Comparison of ENCODE assay signal across 22 cellular contexts in the genomic region with DNA sequence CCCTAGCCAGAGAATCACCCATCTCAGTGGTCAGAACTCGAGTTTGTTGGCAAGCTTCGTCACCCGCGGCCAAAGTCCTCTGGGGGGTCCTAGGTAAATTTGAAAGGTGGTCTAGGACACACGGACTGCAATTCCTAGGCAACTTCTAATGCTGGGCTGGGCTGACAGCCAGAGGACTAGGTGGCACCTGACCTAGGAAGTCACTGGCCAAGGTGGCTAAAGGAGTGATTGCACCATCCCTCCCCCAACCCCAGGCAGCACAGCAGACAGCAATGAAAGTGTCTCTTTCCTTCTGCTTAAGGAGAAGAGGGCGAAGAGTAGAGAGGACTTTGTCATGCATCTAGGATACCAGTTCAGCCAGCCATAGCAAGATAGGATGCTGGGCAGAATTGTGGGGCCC.
DNase-seq lines count a peak whose midpoint lies in the region; ATAC-seq, FAIRE-seq and TF ChIP-seq lines count a peak whose summit lies in the region.
"Had no signal": no experiment of that assay in that cellular context is flagged by ENCODE, and none has a peak within 500 bp of the region (broad histone marks: within the 10 kb centered on the region; RNA-seq: fewer than 3 reads in every experiment).

No MANE protein-coding gene starts in this region.

- H2AFZ ChIP-seq in HepG2 (ENCODE audit: low read length) (no peak overlapping the region), neuronal stem cell (ENCODE audit: low read length) (no peak overlapping the region)

- no TSS peak for BruUV-seq in HepG2 (replicated peaks; lab: Mats Ljungman, UMichigan)

- H3K18ac ChIP-seq in neuronal stem cell (ENCODE audit: low read length) = peak overlapping the region; percentile 8

- H2AK5ac ChIP-seq in neuronal stem cell (ENCODE audit: low read depth, low read length) = no peak overlapping the region

- H3K9me3 ChIP-seq in right lobe of liver = no peaks in the 10 kb centered on the region
- no peaks in the 10 kb centered on the region for H3K9me3 ChIP-seq in HepG2 (ENCODE audit: low read length)
- H3K9me3 ChIP-seq in neuronal stem cell (replicated peaks in 1 of 2; ENCODE audit: control insufficient read depth in 2 of 2, insufficient read depth in 1 of 2, low read depth in 1 of 2, low read length in 2 of 2) = peaks cover 0 to 12% of the 10 kb centered on the region in 2 donors
- H3K9me3 ChIP-seq in psoas muscle = no peaks in the 10 kb centered on the region
- H3K9me3 ChIP-seq: A549, Caco-2 had no signal

- ATAC-seq in right lobe of liver (peak; percentile 22 to 94 (median 47)), HepG2 (no peak), psoas muscle (peak; percentile 58 to 74 (median 72)), HG03439 (IDR thresholded peaks at IDR 0.05; ENCODE audit: unreplicated experiment) (no peak), WTC11 (no peak)
- ATAC-seq: A549; CD8-positive, alpha-beta T cell had no signal

- H3K79me1 ChIP-seq in neuronal stem cell (ENCODE audit: low read depth, low read length) = no peaks in the 10 kb centered on the region

- no peak overlapping the region for H3K23ac ChIP-seq in neuronal stem cell (ENCODE audit: low read depth, low read length, poor library complexity)

- TF ChIP-seq POLR2A in right lobe of liver (IDR thresholded peaks at IDR 0.05) = no peak
- TF ChIP-seq POLR2A in HepG2 (IDR thresholded peaks at IDR 0.05; ENCODE audit: insufficient read depth in 1 of 2, low read depth in 2 of 2, low read length in 2 of 2) = no peak

- no peaks in the 10 kb centered on the region for H3K27me3 Mint-ChIP-seq in WTC11 (ENCODE audit: low read depth)
- H3K27me3 Mint-ChIP-seq: CD4-positive, alpha-beta T cell had no signal

- no peaks in the 10 kb centered on the region for H3K4me1 ChIP-seq in right lobe of liver
- H3K4me1 ChIP-seq in HepG2 (ENCODE audit: insufficient read depth, low read length) = no peaks in the 10 kb centered on the region
- no peaks in the 10 kb centered on the region for H3K4me1 ChIP-seq in neuronal stem cell (ENCODE audit: control insufficient read depth in 2 of 2, insufficient read depth in 1 of 2, low read depth in 1 of 2, low read length in 2 of 2)
- peaks cover 39% of the 10 kb centered on the region for H3K4me1 ChIP-seq in psoas muscle
- H3K4me1 ChIP-seq: A549; BLaER1 treated with 17β-estradiol and CSF1 and Interleukin-3, amounts not matched to agents 10 nM and 100 nM; Caco-2 had no signal

- no peak for TF ChIP-seq EP300 in HepG2 (IDR thresholded peaks at IDR 0.05; ENCODE audit: low read depth in 2 of 2, low read length in 2 of 2)
- no peak for TF ChIP-seq EP300 in HepG2 (CRISPR knock-in tag; IDR thresholded peaks at IDR 0.05; ENCODE audit: borderline replicate concordance)

- no peaks in the 10 kb centered on the region for H3K36me3 ChIP-seq in right lobe of liver
- H3K36me3 ChIP-seq in HepG2 (replicated peaks in 1 of 2; ENCODE audit: control insufficient read depth in 1 of 2, insufficient read depth in 2 of 2, low read length in 2 of 2) = no peaks in the 10 kb centered on the region
- H3K36me3 ChIP-seq in neuronal stem cell (replicated peaks in 1 of 2; ENCODE audit: control insufficient read depth in 2 of 2, insufficient read depth in 2 of 2, low read length in 2 of 2) = peaks cover 0 to 24% of the 10 kb centered on the region in 2 donors
- H3K36me3 ChIP-seq in psoas muscle (ENCODE audit: insufficient read depth in 1 of 2, low read depth in 1 of 2) = no peaks in the 10 kb centered on the region

- H2BK120ac ChIP-seq in neuronal stem cell (ENCODE audit: low read depth, low read length) = no peak overlapping the region

- H3K9ac ChIP-seq in HepG2 (ENCODE audit: insufficient read depth, low read depth, low read length) = no peak overlapping the region
- peak overlapping the region; percentile 40 for H3K9ac ChIP-seq in neuronal stem cell (ENCODE audit: low read depth, low read length, poor library complexity)
- H3K9ac ChIP-seq: BLaER1 treated with 17β-estradiol and CSF1 and Interleukin-3, amounts not matched to agents 10 nM and 100 nM had no signal

- no peak overlapping the region for H3K4me3 Mint-ChIP-seq in WTC11
- H3K4me3 Mint-ChIP-seq: B cell; CD4-positive, alpha-beta T cell; CD8-positive, alpha-beta T cell had no signal

- no peak overlapping the region for H3K14ac ChIP-seq in neuronal stem cell (ENCODE audit: low read length)

- no peak for TF ChIP-seq CTCF in right lobe of liver (IDR thresholded peaks at IDR 0.05)
- no peak for TF ChIP-seq CTCF in HepG2 (CRISPR knock-in tag; IDR thresholded peaks at IDR 0.05)
- TF ChIP-seq CTCF in psoas muscle (IDR thresholded peaks at IDR 0.05) = no peak
- no peak for TF ChIP-seq CTCF in WTC11 (IDR thresholded peaks at IDR 0.05)

- H3K4me3 ChIP-seq in right lobe of liver (no peak overlapping the region), HepG2 (replicated peaks in 1 of 3; ENCODE audit: insufficient read depth in 1 of 3, low read depth in 2 of 3, low read length in 3 of 3) (no peak overlapping the region), neuronal stem cell (ENCODE audit: low read length in 2 of 2) (no peak overlapping the region), psoas muscle (no peak overlapping the region)
- H3K4me3 ChIP-seq: A549; BLaER1 treated with 17β-estradiol and CSF1 and Interleukin-3, amounts not matched to agents 10 nM and 100 nM had no signal

- CTCF ChIA-PET in HepG2 (lab: Yijun Ruan, JAX; ENCODE audit: low intra/inter-chr PET ratio, low total read pairs) = no interaction called here
- CTCF ChIA-PET in WTC11 (lab: Charles Lee) = no interaction called here

- 100% methylated on average over 1 of the region's 6 CpGs for WGBS in right lobe of liver (ENCODE audit: insufficient coverage, low coverage, low lambda C conversion rate, missing lambda C conversion rate)
- WGBS in HepG2 (ENCODE audit: low lambda C conversion rate) = 0% methylated on average over 2 of the region's 6 CpGs
- no CpG with 5 or more reads among the region's 6 CpGs for WGBS in neuronal stem cell (ENCODE audit: extremely low coverage in 2 of 2, insufficient read length in 2 of 2, insufficient replicate concordance in 1 of 2), 2 donors
- 80 to 88% (median 86%) methylated on average over 6 of the region's 6 CpGs for WGBS in psoas muscle, 3 donors

- intact Hi-C loops in right lobe of liver (cut with DNase I) (no loop called here), HepG2 (cut with micrococcal nuclease; ENCODE audit: unreplicated experiment) (no loop called here), psoas muscle (cut with DNase I) (no loop called here)

- no peaks in the 10 kb centered on the region for H3K79me2 ChIP-seq in HepG2 (ENCODE audit: insufficient read depth, low read length)

- FAIRE-seq in HepG2 (lab: Jason Lieb, UNC) = no peak
- FAIRE-seq: A549, D721Med, G401.6, GM12891 had no signal

- no peaks in the 10 kb centered on the region for H3K9me3 Mint-ChIP-seq in WTC11
- H3K9me3 Mint-ChIP-seq: CD4-positive, alpha-beta T cell; CD8-positive, alpha-beta T cell had no signal

- peaks cover 34% of the 10 kb centered on the region for H3K4me1 Mint-ChIP-seq in WTC11
- H3K4me1 Mint-ChIP-seq: B cell had no signal

- DNase-seq in right lobe of liver (no peak), HepG2 (ENCODE audit: low spot score) (no peak), neuronal stem cell (ENCODE audit: low spot score) (no peak), psoas muscle (no peak), WTC11 (ENCODE audit: low spot score) (no peak), NCI-H2196 treated with DMSO at 0.1 percent for 48 hours (lab: John Stamatoyannopoulos, UW; ENCODE audit: unreplicated experiment) (no peak)
- DNase-seq: AML-193; Caco-2; Calu3; CD4-positive, alpha-beta T cell; CD8-positive, alpha-beta T cell; DMS79 treated with DMSO at 0.1 percent for 48 hours; GF-D8 had no signal

- no peak overlapping the region for H2BK15ac ChIP-seq in neuronal stem cell (ENCODE audit: low read length)

- H3K27ac ChIP-seq in right lobe of liver (no peak overlapping the region), HepG2 (ENCODE audit: extremely low read length, insufficient read depth, low read length) (no peak overlapping the region), neuronal stem cell (replicated peaks; ENCODE audit: low read length) (no peak overlapping the region), psoas muscle (no peak overlapping the region)
- H3K27ac ChIP-seq: 22Rv1; A549; BLaER1 treated with 17β-estradiol and CSF1 and Interleukin-3, amounts not matched to agents 10 nM and 100 nM; C4-2B had no signal

- TF ChIP-seq RAD21 in HepG2 (CRISPR knock-in tag; IDR thresholded peaks at IDR 0.05) = no peak

- H4K91ac ChIP-seq in neuronal stem cell (ENCODE audit: low read depth, low read length, poor library complexity) = no peak overlapping the region

- no peak overlapping the region for H2BK12ac ChIP-seq in neuronal stem cell (ENCODE audit: low read length)

- H4K8ac ChIP-seq in neuronal stem cell (ENCODE audit: low read depth, low read length) = no peak overlapping the region

- no peak overlapping the region for H2BK5ac ChIP-seq in neuronal stem cell (ENCODE audit: low read length)

- no peak overlapping the region for H3K27ac Mint-ChIP-seq in WTC11
- H3K27ac Mint-ChIP-seq: B cell; CD4-positive, alpha-beta T cell; CD8-positive, alpha-beta T cell had no signal

- POLR2A ChIA-PET in HepG2 (lab: Yijun Ruan, JAX) (no interaction called here), WTC11 (lab: Charles Lee) (no interaction called here)

- no peaks in the 10 kb centered on the region for H3K27me3 ChIP-seq in right lobe of liver
- H3K27me3 ChIP-seq in HepG2 (ENCODE audit: control insufficient read depth in 1 of 2, insufficient read depth in 2 of 2, low read length in 2 of 2) = no peaks in the 10 kb centered on the region; a peak in 1 of 5 replicates
- H3K27me3 ChIP-seq in neuronal stem cell (ENCODE audit: control insufficient read depth in 3 of 3, insufficient read depth in 3 of 3, low read depth in 1 of 3, low read length in 3 of 3) = no peaks in the 10 kb centered on the region
- no peaks in the 10 kb centered on the region for H3K27me3 ChIP-seq in psoas muscle (ENCODE audit: insufficient read depth in 3 of 3, low read length in 2 of 3)
- H3K27me3 ChIP-seq: BLaER1 treated with 17β-estradiol and CSF1 and Interleukin-3, amounts not matched to agents 10 nM and 100 nM had no signal

- in situ Hi-C loops in HepG2 (cut with HindIII; ENCODE audit: extremely low pct_ligation_motif_present, low pct_unique_long_range_greater_than_20kb) = no loop called here

- no peaks in the 10 kb centered on the region for H4K20me1 ChIP-seq in HepG2 (ENCODE audit: insufficient read depth, low read length)
- H4K20me1 ChIP-seq: BLaER1 treated with 17β-estradiol and CSF1 and Interleukin-3, amounts not matched to agents 10 nM and 100 nM had no signal

- H3K4me2 ChIP-seq in HepG2 (ENCODE audit: low read depth, low read length) (no peak overlapping the region), neuronal stem cell (ENCODE audit: insufficient read depth, low read length, poor library complexity, severe bottlenecking) (no peak overlapping the region)
- H3K4me2 ChIP-seq: A549; BLaER1 treated with 17β-estradiol and CSF1 and Interleukin-3, amounts not matched to agents 10 nM and 100 nM had no signal

- H3K36me3 Mint-ChIP-seq in WTC11 = peaks cover 8% of the 10 kb centered on the region
- H3K36me3 Mint-ChIP-seq: CD8-positive, alpha-beta T cell had no signal

- no peak overlapping the region for H3K4ac ChIP-seq in neuronal stem cell (ENCODE audit: low read length)

TF ChIP-seq in HepG2, 621 proteins besides CTCF, POLR2A, EP300 and RAD21 (continues in another document):
- TF ChIP-seq NFKBIZ (CRISPR knock-in tag; IDR thresholded peaks at IDR 0.05) (no peak), ZFP36L2 (CRISPR knock-in tag; IDR thresholded peaks at IDR 0.05) (no peak)

TF ChIP-seq in WTC11, 78 proteins besides CTCF, POLR2A, EP300 and RAD21 (continues in another document):
- TF ChIP-seq ZNF138 (CRISPR knock-in tag; conservative IDR thresholded peaks at IDR 0.05) = no peak

Comparison
In these comparisons a context has a peak if more than half of its experiments do, and no peak if none do; other contexts are left out.
1. ATAC-seq: peak in right lobe of liver (4 of 4) and psoas muscle (4 of 4); none in HepG2 (single experiment), HG03439 (single experiment) and WTC11 (single experiment).